11 cellular contexts compared by ENCODE assay signal in genomic region chr5:95927927-95928723, GRCh38. TPM values are rescaled to one million over a fixed set of nuclear protein-coding genes. Genes with fewer than 3 reads are reported as not detected.
DNase-seq lines count a peak whose midpoint lies in the region; ATAC-seq, FAIRE-seq and TF ChIP-seq lines count a peak whose summit lies in the region.
"Had no signal": no experiment of that assay in that cellular context is flagged by ENCODE, and none has a peak within 500 bp of the region (broad histone marks: within the 10 kb centered on the region; RNA-seq: fewer than 3 reads in every experiment).

No MANE protein-coding gene starts in this region.

- peak; percentile 61 for TF ChIP-seq EP300 in K562 (IDR thresholded peaks at IDR 0.05; ENCODE audit: low read length)

- no TSS peak for BruUV-seq in K562 (replicated peaks; lab: Mats Ljungman, UMichigan)

- ATAC-seq in GM18499 (IDR thresholded peaks at IDR 0.05; ENCODE audit: insufficient read depth, unreplicated experiment) = peak; percentile 53
- peak; percentile 43 for ATAC-seq in GM19467 (IDR thresholded peaks at IDR 0.05; ENCODE audit: unreplicated experiment)
- peak; percentile 47 for ATAC-seq in HG03097 (IDR thresholded peaks at IDR 0.05; ENCODE audit: low FRiP score, unreplicated experiment)
- ATAC-seq in K562 = no peak

- FAIRE-seq in K562 (lab: Jason Lieb, UNC) = no peak
- FAIRE-seq: G401.6 had no signal

- TF ChIP-seq CTCF in K562 (IDR thresholded peaks at IDR 0.05 in 2 of 3, conservative IDR thresholded peaks at IDR 0.05 in 1 of 3; ENCODE audit: insufficient read depth in 2 of 3, low read depth in 1 of 3, low read length in 3 of 3) = no peak
- no peak for TF ChIP-seq CTCF in CD14-positive monocyte (IDR thresholded peaks at IDR 0.05)

- H3K4me3 ChIP-seq in K562 = no peak overlapping the region
- no peak overlapping the region for H3K4me3 ChIP-seq in effector memory CD4-positive, alpha-beta T cell (ENCODE audit: insufficient read depth, low read depth, low read length, poor library complexity, severe bottlenecking)

- 0 out of 3 replicates have a peak overlapping the region, but pooled peaks have one; percentile 15 for H3K27ac ChIP-seq in K562 (ENCODE audit: extremely low read depth, low read depth, low read length)
- H3K27ac ChIP-seq in effector memory CD4-positive, alpha-beta T cell (ENCODE audit: insufficient read depth, low read length, poor library complexity, severe bottlenecking) = no peak overlapping the region

- no peaks in the 10 kb centered on the region for H3K9me3 ChIP-seq in K562 (replicated peaks; ENCODE audit: control insufficient read depth, insufficient read depth, low read depth, low read length)
- H3K9me3 ChIP-seq in effector memory CD4-positive, alpha-beta T cell (ENCODE audit: control insufficient read depth, low read length) = no peaks in the 10 kb centered on the region

- peaks cover 0 to 3% (median 0%) of the 10 kb centered on the region in 3 donors for H3K27me3 Mint-ChIP-seq in CD14-positive monocyte (ENCODE audit: low read depth in 3 of 3)

- DNase-seq in K562 (ENCODE audit: extremely low read depth in 1 of 4, low spot score in 3 of 4) (no peak), DMS79 treated with DMSO at 0.1 percent for 48 hours (lab: John Stamatoyannopoulos, UW) (no peak), CD14-positive monocyte (ENCODE audit: low spot score) (no peak)
- DNase-seq in effector memory CD4-positive, alpha-beta T cell = no peak
- no peak for DNase-seq in activated CD4-positive, CD25-positive, alpha-beta regulatory T cell treated with anti-CD3 and anti-CD28 coated beads, Interleukin-2, amount 50 U/mL, for 72 hours
- DNase-seq: activated CD4-positive, alpha-beta T cell treated with anti-CD3 and anti-CD28 coated beads for 4 hours; stimulated activated naive CD4-positive, alpha-beta T cell had no signal

- no peak overlapping the region; the same call in 1 of the 2 replicates for H3K4me2 ChIP-seq in K562 (ENCODE audit: insufficient read depth, low read length)

- H3K4me1 ChIP-seq in K562 (replicated peaks in 1 of 2; ENCODE audit: control insufficient read depth in 2 of 2, insufficient read depth in 2 of 2, low read length in 2 of 2) = peaks cover 10 to 69% of the 10 kb centered on the region in 2 experiments
- no peaks in the 10 kb centered on the region for H3K4me1 ChIP-seq in effector memory CD4-positive, alpha-beta T cell (ENCODE audit: control insufficient read depth, insufficient read depth, low read length, poor library complexity, severe bottlenecking)

- no peak for TF ChIP-seq POLR2A in K562 (conservative IDR thresholded peaks at IDR 0.05)

- intact Hi-C loops in K562 (cut with micrococcal nuclease) = no loop called here
- intact Hi-C loops in CD14-positive monocyte (cut with micrococcal nuclease) = no loop called here

- peaks cover 51% of the 10 kb centered on the region for H3K79me2 ChIP-seq in K562 (ENCODE audit: control insufficient read depth, insufficient read depth, low read length)

- 0 out of 4 replicates have a peak, but pooled peaks of 1 of the 2 experiments have one; percentile 8 for TF ChIP-seq RAD21 in K562 (CRISPR knock-in tag; conservative IDR thresholded peaks at IDR 0.05 in 1 of 2, IDR thresholded peaks at IDR 0.05 in 1 of 2)

- H2AFZ ChIP-seq in K562 (ENCODE audit: low read depth, low read length) = no peak overlapping the region

- no peaks in the 10 kb centered on the region for H3K9me3 Mint-ChIP-seq in CD14-positive monocyte

- H3K9me1 ChIP-seq in K562 (ENCODE audit: control insufficient read depth, insufficient read depth, low read length) = no peaks in the 10 kb centered on the region

- peaks cover 34% of the 10 kb centered on the region for H3K4me1 Mint-ChIP-seq in CD14-positive monocyte

- H3K36me3 ChIP-seq in K562 (ENCODE audit: control insufficient read depth, insufficient read depth, low read length) = no peaks in the 10 kb centered on the region; the same call in 2 of the 3 replicates
- no peaks in the 10 kb centered on the region for H3K36me3 ChIP-seq in effector memory CD4-positive, alpha-beta T cell (ENCODE audit: control insufficient read depth, insufficient read depth, low read length)

- POLR2A ChIA-PET in K562 (lab: Yijun Ruan, JAX) = interaction anchor here (0.8 to 0.9 kb wide), 3 partner anchors 15 to 249 kb away, joined by 3 read pairs; no protein-coding TSS in a partner anchor

- no peak overlapping the region for H3K4me3 Mint-ChIP-seq in CD14-positive monocyte

- in situ Hi-C loops in K562 (cut with MboI) = no loop called here

- 35% methylated on average over 6 of the region's 6 CpGs for WGBS in K562 (ENCODE audit: insufficient coverage, low coverage, missing lambda C conversion rate)

- H4K20me1 ChIP-seq in K562 (replicated peaks; ENCODE audit: control insufficient read depth, insufficient read depth, low read length) = no peaks in the 10 kb centered on the region

- no peaks in the 10 kb centered on the region for H3K27me3 ChIP-seq in K562 (ENCODE audit: control insufficient read depth in 2 of 2, insufficient read depth in 2 of 2, low read length in 2 of 2)
- H3K27me3 ChIP-seq in effector memory CD4-positive, alpha-beta T cell (replicated peaks; ENCODE audit: control insufficient read depth, insufficient read depth, low read length, poor library complexity, severe bottlenecking) = no peaks in the 10 kb centered on the region

- peak overlapping the region in 3 of 7 donors; percentile 0 to 38 (median 0) for H3K27ac Mint-ChIP-seq in CD14-positive monocyte

- CTCF ChIA-PET in K562 (lab: Yijun Ruan, JAX; ENCODE audit: low intra/inter-chr PET ratio) = no interaction called here

- H3K9ac ChIP-seq in K562 (ENCODE audit: insufficient read depth in 1 of 2, low read depth in 2 of 2, low read length in 2 of 2) = no peak overlapping the region; a peak in 1 of 4 replicates

- peaks cover 16% of the 10 kb centered on the region in 2 donors for H3K36me3 Mint-ChIP-seq in CD14-positive monocyte

TF ChIP-seq in K562, 482 proteins besides CTCF, POLR2A, EP300 and RAD21 (continues in another document):
- TF ChIP-seq KDM1A (IDR thresholded peaks at IDR 0.05) (peak in 1 of 2 experiments; percentile 61; a peak in 1 of 4 replicates), LARP7 (IDR thresholded peaks at IDR 0.05) (no peak), RCOR1 (IDR thresholded peaks at IDR 0.05; ENCODE audit: borderline replicate concordance in 1 of 2, low read depth in 2 of 2, low read length in 2 of 2) (peak in 1 of 2 experiments; percentile 35; a peak in 1 of 4 replicates), E2F4 (CRISPR knock-in tag; IDR thresholded peaks at IDR 0.05; ENCODE audit: low read depth) (no peak), MEIS2 (IDR thresholded peaks at IDR 0.05; ENCODE audit: partially characterized antibody) (peak; percentile 86), FOXM1 (IDR thresholded peaks at IDR 0.05; ENCODE audit: low read depth) (peak; percentile 20; the same call in 1 of the 2 replicates), FOXM1 (CRISPR knock-in tag; IDR thresholded peaks at IDR 0.05; ENCODE audit: low read depth) (no peak), MAZ (CRISPR knock-in tag; conservative IDR thresholded peaks at IDR 0.05 in 1 of 2, IDR thresholded peaks at IDR 0.05 in 1 of 2) (no peak), DPF2 (IDR thresholded peaks at IDR 0.05) (peak; percentile 54; the same call in 1 of the 2 replicates)
- TF ChIP-seq, protein P1, sequence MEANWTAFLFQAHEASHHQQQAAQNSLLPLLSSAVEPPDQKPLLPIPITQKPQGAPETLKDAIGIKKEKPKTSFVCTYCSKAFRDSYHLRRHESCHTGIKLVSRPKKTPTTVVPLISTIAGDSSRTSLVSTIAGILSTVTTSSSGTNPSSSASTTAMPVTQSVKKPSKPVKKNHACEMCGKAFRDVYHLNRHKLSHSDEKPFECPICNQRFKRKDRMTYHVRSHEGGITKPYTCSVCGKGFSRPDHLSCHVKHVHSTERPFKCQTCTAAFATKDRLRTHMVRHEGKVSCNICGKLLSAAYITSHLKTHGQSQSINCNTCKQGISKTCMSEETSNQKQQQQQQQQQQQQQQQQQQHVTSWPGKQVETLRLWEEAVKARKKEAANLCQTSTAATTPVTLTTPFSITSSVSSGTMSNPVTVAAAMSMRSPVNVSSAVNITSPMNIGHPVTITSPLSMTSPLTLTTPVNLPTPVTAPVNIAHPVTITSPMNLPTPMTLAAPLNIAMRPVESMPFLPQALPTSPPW (CRISPR knock-in tag; IDR thresholded peaks at IDR 0.05) = peak; percentile 35; the same call in 1 of the 2 replicates

RNA-seq across cellular contexts. Expression of gene ELL2, which starts 33.5 kb away (rescaled TPM):
- total RNA-seq in K562 (2011; cell fraction: chromatin; rRNA removed; ENCODE audit: low replicate concordance) = 31.2 and 65.3 TPM in 2 replicates
- 11.2 and 15.0 TPM in 2 replicates for total RNA-seq in K562 (2011; cell fraction: nucleolus; rRNA removed)
- 29.9 and 45.8 TPM in 2 replicates for total RNA-seq in K562 (2011; cell fraction: nucleoplasm; rRNA removed)
- total RNA-seq in K562 (2014; rRNA removed) = 14.0 and 18.3 TPM in 2 replicates
- total RNA-seq in K562 (2014; rRNA removed; fragmentation: Illumina TruSeq; extraction: Trizol) = 14.7 and 17.1 TPM in 2 replicates
- total RNA-seq in K562 (2015; rRNA removed; fragmentation: Illumina TruSeq; extraction: Trizol) = 10.1 and 12.5 TPM in 2 replicates
- total RNA-seq in K562 (2021) = 16.2 and 23.1 TPM in 2 replicates
- 11.1 and 16.3 TPM in 2 replicates for polyA plus RNA-seq in K562 (2011; rRNA removed)
- polyA plus RNA-seq in K562 (2011; cell fraction: cytosol; rRNA removed) = 4.0 and 4.7 TPM in 2 replicates
- polyA plus RNA-seq in K562 (2011; cell fraction: nucleus; rRNA removed) = 13.8 and 14.7 TPM in 2 replicates
- 8.3 and 11.9 TPM in 2 replicates for polyA plus RNA-seq in K562 (2012)
- polyA plus RNA-seq in K562 (2014; fragmentation: Illumina TruSeq; extraction: Trizol) = 11.4 and 14.5 TPM in 2 replicates
- 1 to 10 TPM; 4.3 to 6.8 TPM for polyA plus RNA-seq in K562 (2014; fragmentation: Nextera tagmentation; extraction: Ambion mirVana)
- polyA plus RNA-seq in K562 (2014; rRNA removed) = 9.0 and 14.6 TPM in 2 replicates
- 21.9 and 28.0 TPM in 2 replicates for polyA minus RNA-seq in K562 (2011; rRNA and poly(A)+ RNA removed)
- polyA minus RNA-seq in K562 (2011; cell fraction: cytosol; rRNA and poly(A)+ RNA removed) = 4.8 and 11.7 TPM in 2 replicates
- polyA minus RNA-seq in K562 (2011; cell fraction: nucleus; rRNA and poly(A)+ RNA removed) = 21.4 and 33.0 TPM in 2 replicates
- 1 to 10 TPM; 3.1 to 5.8 TPM for polyA plus RNA-seq in CD14-positive monocyte
